1 cellular context compared by ENCODE assay signal in genomic region chr1:234661249-234661928, GRCh38.
TF ChIP-seq lines count a peak whose summit lies in the region.

No MANE protein-coding gene starts in this region.

TF ChIP-seq in H1, 55 proteins besides CTCF, POLR2A, EP300 and RAD21:
- TF ChIP-seq BACH1 (IDR thresholded peaks at IDR 0.05; ENCODE audit: low read length) (no peak), EGR1 (IDR thresholded peaks at IDR 0.05; ENCODE audit: borderline replicate concordance, low read depth, low read length) (no peak), SIN3A (conservative IDR thresholded peaks at IDR 0.05 in 1 of 2, IDR thresholded peaks at IDR 0.05 in 1 of 2; ENCODE audit: low read depth in 1 of 2, low read length in 2 of 2) (no peak), HDAC6 (IDR thresholded peaks at IDR 0.05; ENCODE audit: low read depth, low read length) (no peak), RBBP5 (IDR thresholded peaks at IDR 0.05; ENCODE audit: borderline replicate concordance, low read depth, low read length) (no peak), KDM1A (IDR thresholded peaks at IDR 0.05; ENCODE audit: borderline replicate concordance, low read length) (no peak), EZH2 (IDR thresholded peaks at IDR 0.05; ENCODE audit: low read depth, low read length, severe bottlenecking) (no peak), POLR2AphosphoS5 (IDR thresholded peaks at IDR 0.05; ENCODE audit: low read depth, low read length) (no peak), ZNF274 (IDR thresholded peaks at IDR 0.05; ENCODE audit: borderline replicate concordance, extremely low read depth, low read length) (no peak), CTBP2 (IDR thresholded peaks at IDR 0.05; ENCODE audit: borderline replicate concordance, insufficient read depth, insufficient read length, low read length) (no peak), SIRT6 (IDR thresholded peaks at IDR 0.05; ENCODE audit: low read length) (no peak), SP2 (IDR thresholded peaks at IDR 0.05; ENCODE audit: low read length) (no peak), GTF2F1 (IDR thresholded peaks at IDR 0.05; ENCODE audit: borderline replicate concordance, low read depth, low read length) (no peak), NANOG (IDR thresholded peaks at IDR 0.05; ENCODE audit: insufficient read depth, low read depth, low read length, poor library complexity, severe bottlenecking) (no peak), KDM4A (IDR thresholded peaks at IDR 0.05; ENCODE audit: low read depth, low read length, severe bottlenecking) (no peak), NRF1 (IDR thresholded peaks at IDR 0.05; ENCODE audit: low read depth, low read length) (no peak), RNF2 (IDR thresholded peaks at IDR 0.05; ENCODE audit: borderline replicate concordance, low read depth, low read length, missing control alignments, poor library complexity, severe bottlenecking) (no peak)
- TF ChIP-seq, protein P1, sequence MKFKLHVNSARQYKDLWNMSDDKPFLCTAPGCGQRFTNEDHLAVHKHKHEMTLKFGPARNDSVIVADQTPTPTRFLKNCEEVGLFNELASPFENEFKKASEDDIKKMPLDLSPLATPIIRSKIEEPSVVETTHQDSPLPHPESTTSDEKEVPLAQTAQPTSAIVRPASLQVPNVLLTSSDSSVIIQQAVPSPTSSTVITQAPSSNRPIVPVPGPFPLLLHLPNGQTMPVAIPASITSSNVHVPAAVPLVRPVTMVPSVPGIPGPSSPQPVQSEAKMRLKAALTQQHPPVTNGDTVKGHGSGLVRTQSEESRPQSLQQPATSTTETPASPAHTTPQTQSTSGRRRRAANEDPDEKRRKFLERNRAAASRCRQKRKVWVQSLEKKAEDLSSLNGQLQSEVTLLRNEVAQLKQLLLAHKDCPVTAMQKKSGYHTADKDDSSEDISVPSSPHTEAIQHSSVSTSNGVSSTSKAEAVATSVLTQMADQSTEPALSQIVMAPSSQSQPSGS (IDR thresholded peaks at IDR 0.05; ENCODE audit: low read length), result no peak
